Comparison of ENCODE assay signal across 1 cellular context in genomic region chr19:58388175-58388526, GRCh38.
TF ChIP-seq lines count a peak whose summit lies in the region.

No MANE protein-coding gene starts in this region.

TF ChIP-seq in IMR-90, 13 proteins besides CTCF, POLR2A, EP300 and RAD21:
- TF ChIP-seq BHLHE40 (IDR thresholded peaks at IDR 0.05; ENCODE audit: low read depth, low read length) (no peak), RCOR1 (IDR thresholded peaks at IDR 0.05; ENCODE audit: insufficient replicate concordance, low read length) (no peak), USF2 (IDR thresholded peaks at IDR 0.05; ENCODE audit: low read depth, low read length) (no peak), MAZ (IDR thresholded peaks at IDR 0.05; ENCODE audit: borderline replicate concordance, low read depth, low read length) (no peak), SMC3 (IDR thresholded peaks at IDR 0.05; ENCODE audit: low read depth, low read length) (no peak), MXI1 (IDR thresholded peaks at IDR 0.05; ENCODE audit: borderline replicate concordance, low read depth, low read length) (no peak), CHD1 (IDR thresholded peaks at IDR 0.05; ENCODE audit: low read depth, low read length) (no peak), NFE2L2 (IDR thresholded peaks at IDR 0.05; ENCODE audit: low read depth, low read length) (no peak), MAFK (IDR thresholded peaks at IDR 0.05; ENCODE audit: low read depth, low read length) (no peak), CEBPB (IDR thresholded peaks at IDR 0.05; ENCODE audit: low read depth, low read length) (no peak), FOS (IDR thresholded peaks at IDR 0.05; ENCODE audit: low read depth, low read length) (no peak), RFX5 (IDR thresholded peaks at IDR 0.05; ENCODE audit: low read depth, low read length) (no peak)
- TF ChIP-seq, protein P1, sequence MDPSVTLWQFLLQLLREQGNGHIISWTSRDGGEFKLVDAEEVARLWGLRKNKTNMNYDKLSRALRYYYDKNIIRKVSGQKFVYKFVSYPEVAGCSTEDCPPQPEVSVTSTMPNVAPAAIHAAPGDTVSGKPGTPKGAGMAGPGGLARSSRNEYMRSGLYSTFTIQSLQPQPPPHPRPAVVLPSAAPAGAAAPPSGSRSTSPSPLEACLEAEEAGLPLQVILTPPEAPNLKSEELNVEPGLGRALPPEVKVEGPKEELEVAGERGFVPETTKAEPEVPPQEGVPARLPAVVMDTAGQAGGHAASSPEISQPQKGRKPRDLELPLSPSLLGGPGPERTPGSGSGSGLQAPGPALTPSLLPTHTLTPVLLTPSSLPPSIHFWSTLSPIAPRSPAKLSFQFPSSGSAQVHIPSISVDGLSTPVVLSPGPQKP (IDR thresholded peaks at IDR 0.05; ENCODE audit: borderline replicate concordance, low read depth, low read length): no peak
